In the genomic region with DNA sequence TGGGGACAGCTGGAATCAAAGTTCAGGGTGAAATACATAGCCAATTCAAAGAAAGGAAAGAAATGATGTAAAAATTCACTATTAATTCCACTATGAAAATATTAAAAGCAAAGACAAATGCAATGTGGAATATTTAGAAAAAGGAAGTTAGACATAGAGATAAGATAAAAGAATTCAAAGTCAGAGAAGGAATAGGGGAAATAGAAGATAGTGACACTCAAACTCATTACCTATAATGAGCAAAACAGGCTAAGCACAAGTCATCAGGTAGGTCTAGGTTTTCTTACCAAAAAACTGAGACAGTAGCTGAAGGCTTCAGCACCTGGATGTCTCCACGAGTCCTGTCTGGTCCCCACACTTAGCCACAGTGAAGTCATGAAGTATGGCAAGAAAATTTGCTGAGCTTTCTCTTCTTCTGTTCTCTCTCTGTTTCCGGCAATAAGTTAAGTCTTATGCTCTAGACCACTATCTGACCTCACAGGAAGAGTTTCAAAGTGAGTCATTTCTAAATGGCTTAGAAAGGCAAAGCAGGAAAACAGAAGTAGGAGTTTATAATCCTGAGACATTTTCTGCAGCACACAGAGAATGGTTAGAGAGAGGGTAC, we compare ENCODE assay signal across 9 cellular contexts. TPM values are rescaled to one million over a fixed set of nuclear protein-coding genes. Genes with fewer than 3 reads are reported as not detected.
A peak's percentile ranks its signal among the peaks of the same experiment; 100 is the strongest.
DNase-seq lines count a peak whose midpoint lies in the region; ATAC-seq and TF ChIP-seq lines count a peak whose summit lies in the region.
"Had no signal": no experiment of that assay in that cellular context is flagged by ENCODE, and none has a peak within 500 bp of the region (broad histone marks: within the 10 kb centered on the region; RNA-seq: fewer than 3 reads in every experiment).

TSS of gene C3AR1 (minus strand) at position 369 of the 604 bp plus-strand sequence. CDS start 6,174 bp downstream, outside the sequence.

- POLR2A ChIA-PET in CD8-positive, alpha-beta T cell (lab: Charles Lee): interaction anchor here (0.9 to 1.6 kb wide), 8 partner anchors 8 to 54 kb away, joined by 3 to 5 read pairs (median 4); no protein-coding TSS in a partner anchor
- POLR2A ChIA-PET in HEK293 (lab: Yijun Ruan, JAX): interaction anchor here (0.7 kb wide), 1 partner anchor 11 kb away, joined by 3 read pairs; no protein-coding TSS in a partner anchor

- DNase-seq in CD8-positive, alpha-beta T cell: peak in 5 of 7 experiments; percentile 30 to 73 (median 55)
- DNase-seq in RPMI7951 (ENCODE audit: low read depth): peak; percentile 71
- peak; percentile 29 for DNase-seq in amniotic stem cell (lab: John Stamatoyannopoulos, UW)
- DNase-seq in left colon: peak in 1 of 2 donors; percentile 26
- DNase-seq in superior temporal gyrus (ENCODE audit: extremely low spot score): peak; percentile 34

- peak; percentile 97 for ATAC-seq in CD8-positive, alpha-beta T cell
- peak; percentile 35 for ATAC-seq in left colon
- no peak for ATAC-seq in HG02840 (IDR thresholded peaks at IDR 0.05; ENCODE audit: low FRiP score, unreplicated experiment)
- ATAC-seq in HG03571 (IDR thresholded peaks at IDR 0.05; ENCODE audit: unreplicated experiment): no peak

- intact Hi-C loops in CD8-positive, alpha-beta T cell (cut with DNase I, micrococcal nuclease): loop anchor here (1.0 to 5.0 kb wide), 3 partner anchors 12 to 69 kb away; no protein-coding TSS in a partner anchor
- intact Hi-C loops in left colon (cut with DNase I, micrococcal nuclease): no loop called here

- no peaks in the 10 kb centered on the region for H3K27me3 ChIP-seq in CD8-positive, alpha-beta T cell (ENCODE audit: insufficient read depth, low read length)

- peaks cover 22% of the 10 kb centered on the region for H3K4me1 ChIP-seq in CD8-positive, alpha-beta T cell (ENCODE audit: insufficient read depth, low read length)
- no peaks in the 10 kb centered on the region for H3K4me1 ChIP-seq in HEK293 (ENCODE audit: control insufficient read depth, insufficient read depth, low read length)

- CTCF ChIA-PET in CD8-positive, alpha-beta T cell (lab: Charles Lee): interaction anchor here (0.7 to 8.5 kb wide), 5 partner anchors 10 to 27 kb away, joined by 3 to 58 read pairs (median 9); no protein-coding TSS in a partner anchor
- CTCF ChIA-PET in HEK293 (lab: Yijun Ruan, JAX): interaction anchor here (0.6 to 1.7 kb wide), 5 partner anchors 12 to 243 kb away, joined by 3 to 15 read pairs (median 3); no protein-coding TSS in a partner anchor

- peaks cover 22% of the 10 kb centered on the region for H3K4me1 Mint-ChIP-seq in CD8-positive, alpha-beta T cell (ENCODE audit: low read depth)

- no peaks in the 10 kb centered on the region for H3K36me3 ChIP-seq in CD8-positive, alpha-beta T cell (ENCODE audit: insufficient read depth, low read length)
- no peaks in the 10 kb centered on the region for H3K36me3 ChIP-seq in HEK293 (ENCODE audit: control insufficient read depth in 2 of 2, insufficient read depth in 1 of 2, low read length in 2 of 2)

- peak within 1 kb of the TSS; percentile 53 for H3K4me3 Mint-ChIP-seq in CD8-positive, alpha-beta T cell

- H3K9me3 ChIP-seq in CD8-positive, alpha-beta T cell (ENCODE audit: low read length): no peaks in the 10 kb centered on the region
- H3K9me3 ChIP-seq in HEK293 (ENCODE audit: control insufficient read depth, insufficient read depth, low read depth, low read length): no peaks in the 10 kb centered on the region

- H3K27me3 Mint-ChIP-seq in CD8-positive, alpha-beta T cell (ENCODE audit: low read depth): no peaks in the 10 kb centered on the region

- TF ChIP-seq CTCF in CD8-positive, alpha-beta T cell (IDR thresholded peaks at IDR 0.05): no peak
- TF ChIP-seq CTCF in HEK293 (tag by site-specific recombination; IDR thresholded peaks at IDR 0.05): no peak

- peak within 1 kb of the TSS; percentile 87 for H3K27ac Mint-ChIP-seq in CD8-positive, alpha-beta T cell

- peak within 1 kb of the TSS; percentile 22 for H3K27ac ChIP-seq in CD8-positive, alpha-beta T cell (ENCODE audit: low read depth, low read length)
- no peak within 1 kb of the TSS for H3K27ac ChIP-seq in HEK293 (ENCODE audit: extremely low read depth, low read depth, low read length)

- H3K36me3 Mint-ChIP-seq in CD8-positive, alpha-beta T cell: no peaks in the 10 kb centered on the region

- no peaks in the 10 kb centered on the region for H3K9me3 Mint-ChIP-seq in CD8-positive, alpha-beta T cell

- peak within 1 kb of the TSS; percentile 5 for H3K4me3 ChIP-seq in CD8-positive, alpha-beta T cell (ENCODE audit: low read depth, low read length)
- no peak within 1 kb of the TSS for H3K4me3 ChIP-seq in HEK293 (ENCODE audit: low read depth, low read length)

TF ChIP-seq in HEK293, 187 proteins besides CTCF, POLR2A, EP300 and RAD21:
- TF ChIP-seq ZNF311 (tag by site-specific recombination; IDR thresholded peaks at IDR 0.05; ENCODE audit: borderline replicate concordance): no peak
- TF ChIP-seq ZNF530 (tag by site-specific recombination; IDR thresholded peaks at IDR 0.05; ENCODE audit: low read depth): no peak
- TF ChIP-seq ZNF629 (tag by site-specific recombination; IDR thresholded peaks at IDR 0.05): 0 out of 2 replicates have a peak, but pooled peaks have one; percentile 24
- TF ChIP-seq ZNF266 (tag by site-specific recombination; IDR thresholded peaks at IDR 0.05; ENCODE audit: low read depth): no peak
- peak; percentile 85 for TF ChIP-seq SETDB1 (IDR thresholded peaks at IDR 0.05; ENCODE audit: insufficient read length, low read length)
- TF ChIP-seq ZNF585B (tag by site-specific recombination; IDR thresholded peaks at IDR 0.05): no peak
TF ChIP-seq in HEK293: peak in this region for 2.

RNA-seq across cellular contexts. Expression of gene C3AR1, which starts in this region (rescaled TPM):
- total RNA-seq in CD8-positive, alpha-beta T cell: 1 to 10 TPM; 1.8 to 2.8 TPM
- total RNA-seq in RPMI7951 (2014; rRNA removed; shearing (Covaris generic)): 0.39 and 1.2 TPM in 2 replicates
- 1 to 10 TPM; 2.1 to 7.4 TPM for total RNA-seq in left colon
- total RNA-seq: epithelial cell of proximal tubule had no signal

Comparison
In these comparisons a context has a peak if more than half of its experiments do, and no peak if none do; other contexts are left out.
1. ATAC-seq: peak in CD8-positive, alpha-beta T cell (single experiment) and left colon (single experiment); none in HG02840 (single experiment) and HG03571 (single experiment).
2. intact Hi-C loops: an anchor here in CD8-positive, alpha-beta T cell (1.0 to 5.0 kb wide); none called in left colon.